Comparison of ENCODE assay signal across 1 cellular context in the genomic region with DNA sequence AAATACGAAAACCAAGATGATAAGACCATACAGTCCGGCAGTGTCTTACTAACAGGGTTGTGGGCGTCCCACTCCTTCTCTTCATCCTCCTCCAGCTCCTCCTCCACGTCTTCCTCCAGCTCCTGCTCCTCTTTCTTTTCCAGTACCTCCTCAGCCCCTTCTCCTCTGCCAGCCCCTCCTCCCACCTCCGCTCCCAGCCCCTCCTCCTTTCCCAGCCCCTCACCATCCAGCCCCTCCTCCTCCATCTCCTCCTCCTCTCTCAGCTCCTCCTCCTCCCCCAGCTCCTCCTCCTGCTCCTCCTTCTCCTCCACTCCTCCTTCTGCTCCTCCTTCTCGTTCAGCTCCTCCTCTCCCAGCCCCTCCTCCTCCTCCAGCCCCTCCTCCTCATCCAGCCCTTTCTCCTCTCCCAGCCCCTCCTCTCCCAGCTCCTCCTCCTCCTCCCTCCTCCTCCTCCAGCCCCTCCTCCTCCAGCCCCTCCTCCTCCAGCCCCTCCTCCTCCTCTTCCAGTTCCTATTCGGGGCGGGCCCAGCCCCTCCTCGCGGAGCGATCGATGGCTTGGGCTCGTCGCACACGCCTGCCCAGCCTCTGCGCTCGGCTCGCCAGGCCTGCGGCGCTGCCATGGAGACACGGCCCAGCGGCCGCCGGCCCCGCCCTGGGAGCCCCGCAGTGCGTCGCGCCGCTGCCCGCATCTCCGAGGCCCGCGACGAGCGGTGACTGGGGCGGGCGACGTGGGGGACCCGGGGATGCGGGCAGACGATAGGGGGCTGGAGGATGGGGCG.
A peak's percentile ranks its signal among the peaks of the same experiment; 100 is the strongest.
TF ChIP-seq lines count a peak whose summit lies in the region.

A gene with protein sequence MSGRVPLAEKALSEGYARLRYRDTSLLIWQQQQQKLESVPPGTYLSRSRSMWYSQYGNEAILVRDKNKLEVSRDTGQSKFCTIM (plus strand): TSS at position 654 of the 778 bp plus-strand sequence. CDS start 1,267 bp downstream, outside the sequence.

TF ChIP-seq in H1, 55 proteins besides CTCF, POLR2A, EP300 and RAD21:
- TF ChIP-seq CEBPB (IDR thresholded peaks at IDR 0.05; ENCODE audit: low read depth, low read length) (no peak), KDM5A (IDR thresholded peaks at IDR 0.05; ENCODE audit: low read length) (no peak), MAFK (IDR thresholded peaks at IDR 0.05; ENCODE audit: low read depth, low read length) (no peak), KDM4A (IDR thresholded peaks at IDR 0.05; ENCODE audit: low read depth, low read length, severe bottlenecking) (peak; percentile 2), ASH2L (IDR thresholded peaks at IDR 0.05; ENCODE audit: low read length) (no peak), NANOG (IDR thresholded peaks at IDR 0.05; ENCODE audit: insufficient read depth, low read depth, low read length, poor library complexity, severe bottlenecking) (no peak), TCF12 (IDR thresholded peaks at IDR 0.05; ENCODE audit: low read depth, low read length) (no peak), POLR2AphosphoS5 (IDR thresholded peaks at IDR 0.05; ENCODE audit: low read depth, low read length) (no peak), SIRT6 (IDR thresholded peaks at IDR 0.05; ENCODE audit: low read length) (no peak), CBX8 (IDR thresholded peaks at IDR 0.05; ENCODE audit: borderline replicate concordance, low read depth, low read length) (no peak), TBP (IDR thresholded peaks at IDR 0.05; ENCODE audit: low read depth, low read length) (no peak), PHF8 (conservative IDR thresholded peaks at IDR 0.05; ENCODE audit: low read depth, low read length) (no peak), CTBP2 (IDR thresholded peaks at IDR 0.05; ENCODE audit: borderline replicate concordance, insufficient read depth, insufficient read length, low read length) (no peak), EZH2 (IDR thresholded peaks at IDR 0.05; ENCODE audit: low read depth, low read length, severe bottlenecking) (no peak), MAX (IDR thresholded peaks at IDR 0.05) (no peak), GTF2F1 (IDR thresholded peaks at IDR 0.05; ENCODE audit: borderline replicate concordance, low read depth, low read length) (no peak), SIN3A (conservative IDR thresholded peaks at IDR 0.05 in 1 of 2, IDR thresholded peaks at IDR 0.05 in 1 of 2; ENCODE audit: low read depth in 1 of 2, low read length in 2 of 2) (peak; percentile 87 to 94; a peak in 3 of 4 replicates), HDAC2 (IDR thresholded peaks at IDR 0.05; ENCODE audit: borderline replicate concordance in 1 of 2, low read depth in 2 of 2, low read length in 2 of 2) (no peak), RXRA (IDR thresholded peaks at IDR 0.05; ENCODE audit: insufficient read depth, low read depth, low read length) (no peak), SUZ12 (IDR thresholded peaks at IDR 0.05; ENCODE audit: low read length) (no peak), BCL11A (IDR thresholded peaks at IDR 0.05; ENCODE audit: low read depth in 2 of 2, low read length in 2 of 2) (no peak), JUND (IDR thresholded peaks at IDR 0.05; ENCODE audit: low read length) (no peak), GABPA (IDR thresholded peaks at IDR 0.05; ENCODE audit: borderline replicate concordance, insufficient read depth, low read length) (no peak), NRF1 (IDR thresholded peaks at IDR 0.05; ENCODE audit: low read depth, low read length) (no peak), TEAD4 (IDR thresholded peaks at IDR 0.05; ENCODE audit: low read depth, low read length) (no peak), SP1 (IDR thresholded peaks at IDR 0.05; ENCODE audit: low read depth, low read length) (peak; percentile 95), BRCA1 (IDR thresholded peaks at IDR 0.05; ENCODE audit: low read depth, low read length) (no peak), BACH1 (IDR thresholded peaks at IDR 0.05; ENCODE audit: low read length) (no peak), POU5F1 (IDR thresholded peaks at IDR 0.05; ENCODE audit: low read depth, low read length) (no peak), FOSL1 (IDR thresholded peaks at IDR 0.05; ENCODE audit: insufficient read depth, low read depth, low read length) (no peak), ATF3 (IDR thresholded peaks at IDR 0.05; ENCODE audit: insufficient read depth, low read depth, low read length) (no peak), JUN (IDR thresholded peaks at IDR 0.05; ENCODE audit: low read depth, low read length) (no peak), EGR1 (IDR thresholded peaks at IDR 0.05; ENCODE audit: borderline replicate concordance, low read depth, low read length) (peak; percentile 74), RNF2 (IDR thresholded peaks at IDR 0.05; ENCODE audit: borderline replicate concordance, low read depth, low read length, missing control alignments, poor library complexity, severe bottlenecking) (no peak), ZNF274 (IDR thresholded peaks at IDR 0.05; ENCODE audit: borderline replicate concordance, extremely low read depth, low read length) (no peak), SIX5 (IDR thresholded peaks at IDR 0.05; ENCODE audit: low read depth, low read length) (no peak), TAF7 (optimal IDR thresholded peaks at IDR 0.05; ENCODE audit: borderline replicate concordance, low read depth, low read length) (no peak), YY1 (IDR thresholded peaks at IDR 0.05; ENCODE audit: low read depth, low read length) (peak; percentile 70; the same call in 1 of the 2 replicates), RBBP5 (IDR thresholded peaks at IDR 0.05; ENCODE audit: borderline replicate concordance, low read depth, low read length) (peak; percentile 52; the same call in 1 of the 2 replicates), KDM1A (IDR thresholded peaks at IDR 0.05; ENCODE audit: borderline replicate concordance, low read length) (peak; percentile 7; the same call in 1 of the 2 replicates), CHD1 (IDR thresholded peaks at IDR 0.05; ENCODE audit: low read depth, low read length) (no peak), SP2 (IDR thresholded peaks at IDR 0.05; ENCODE audit: low read length) (no peak), SAP30 (IDR thresholded peaks at IDR 0.05; ENCODE audit: insufficient read depth, insufficient replicate concordance, low read length) (no peak), RFX5 (IDR thresholded peaks at IDR 0.05; ENCODE audit: borderline replicate concordance, low read depth, low read length) (no peak), SP4 (IDR thresholded peaks at IDR 0.05; ENCODE audit: low read length) (0 out of 2 replicates have a peak, but pooled peaks have one; percentile 83), HDAC6 (IDR thresholded peaks at IDR 0.05; ENCODE audit: low read depth, low read length) (no peak), CREB1 (IDR thresholded peaks at IDR 0.05) (peak; percentile 65), SRF (IDR thresholded peaks at IDR 0.05; ENCODE audit: low read depth, low read length) (peak; percentile 97), CHD2 (IDR thresholded peaks at IDR 0.05; ENCODE audit: low read length) (no peak), CBX5 (IDR thresholded peaks at IDR 0.05; ENCODE audit: low read depth, low read length) (no peak), TAF1 (IDR thresholded peaks at IDR 0.05; ENCODE audit: low read depth, low read length) (no peak), E2F6 (IDR thresholded peaks at IDR 0.05) (no peak)
- TF ChIP-seq, protein P1, sequence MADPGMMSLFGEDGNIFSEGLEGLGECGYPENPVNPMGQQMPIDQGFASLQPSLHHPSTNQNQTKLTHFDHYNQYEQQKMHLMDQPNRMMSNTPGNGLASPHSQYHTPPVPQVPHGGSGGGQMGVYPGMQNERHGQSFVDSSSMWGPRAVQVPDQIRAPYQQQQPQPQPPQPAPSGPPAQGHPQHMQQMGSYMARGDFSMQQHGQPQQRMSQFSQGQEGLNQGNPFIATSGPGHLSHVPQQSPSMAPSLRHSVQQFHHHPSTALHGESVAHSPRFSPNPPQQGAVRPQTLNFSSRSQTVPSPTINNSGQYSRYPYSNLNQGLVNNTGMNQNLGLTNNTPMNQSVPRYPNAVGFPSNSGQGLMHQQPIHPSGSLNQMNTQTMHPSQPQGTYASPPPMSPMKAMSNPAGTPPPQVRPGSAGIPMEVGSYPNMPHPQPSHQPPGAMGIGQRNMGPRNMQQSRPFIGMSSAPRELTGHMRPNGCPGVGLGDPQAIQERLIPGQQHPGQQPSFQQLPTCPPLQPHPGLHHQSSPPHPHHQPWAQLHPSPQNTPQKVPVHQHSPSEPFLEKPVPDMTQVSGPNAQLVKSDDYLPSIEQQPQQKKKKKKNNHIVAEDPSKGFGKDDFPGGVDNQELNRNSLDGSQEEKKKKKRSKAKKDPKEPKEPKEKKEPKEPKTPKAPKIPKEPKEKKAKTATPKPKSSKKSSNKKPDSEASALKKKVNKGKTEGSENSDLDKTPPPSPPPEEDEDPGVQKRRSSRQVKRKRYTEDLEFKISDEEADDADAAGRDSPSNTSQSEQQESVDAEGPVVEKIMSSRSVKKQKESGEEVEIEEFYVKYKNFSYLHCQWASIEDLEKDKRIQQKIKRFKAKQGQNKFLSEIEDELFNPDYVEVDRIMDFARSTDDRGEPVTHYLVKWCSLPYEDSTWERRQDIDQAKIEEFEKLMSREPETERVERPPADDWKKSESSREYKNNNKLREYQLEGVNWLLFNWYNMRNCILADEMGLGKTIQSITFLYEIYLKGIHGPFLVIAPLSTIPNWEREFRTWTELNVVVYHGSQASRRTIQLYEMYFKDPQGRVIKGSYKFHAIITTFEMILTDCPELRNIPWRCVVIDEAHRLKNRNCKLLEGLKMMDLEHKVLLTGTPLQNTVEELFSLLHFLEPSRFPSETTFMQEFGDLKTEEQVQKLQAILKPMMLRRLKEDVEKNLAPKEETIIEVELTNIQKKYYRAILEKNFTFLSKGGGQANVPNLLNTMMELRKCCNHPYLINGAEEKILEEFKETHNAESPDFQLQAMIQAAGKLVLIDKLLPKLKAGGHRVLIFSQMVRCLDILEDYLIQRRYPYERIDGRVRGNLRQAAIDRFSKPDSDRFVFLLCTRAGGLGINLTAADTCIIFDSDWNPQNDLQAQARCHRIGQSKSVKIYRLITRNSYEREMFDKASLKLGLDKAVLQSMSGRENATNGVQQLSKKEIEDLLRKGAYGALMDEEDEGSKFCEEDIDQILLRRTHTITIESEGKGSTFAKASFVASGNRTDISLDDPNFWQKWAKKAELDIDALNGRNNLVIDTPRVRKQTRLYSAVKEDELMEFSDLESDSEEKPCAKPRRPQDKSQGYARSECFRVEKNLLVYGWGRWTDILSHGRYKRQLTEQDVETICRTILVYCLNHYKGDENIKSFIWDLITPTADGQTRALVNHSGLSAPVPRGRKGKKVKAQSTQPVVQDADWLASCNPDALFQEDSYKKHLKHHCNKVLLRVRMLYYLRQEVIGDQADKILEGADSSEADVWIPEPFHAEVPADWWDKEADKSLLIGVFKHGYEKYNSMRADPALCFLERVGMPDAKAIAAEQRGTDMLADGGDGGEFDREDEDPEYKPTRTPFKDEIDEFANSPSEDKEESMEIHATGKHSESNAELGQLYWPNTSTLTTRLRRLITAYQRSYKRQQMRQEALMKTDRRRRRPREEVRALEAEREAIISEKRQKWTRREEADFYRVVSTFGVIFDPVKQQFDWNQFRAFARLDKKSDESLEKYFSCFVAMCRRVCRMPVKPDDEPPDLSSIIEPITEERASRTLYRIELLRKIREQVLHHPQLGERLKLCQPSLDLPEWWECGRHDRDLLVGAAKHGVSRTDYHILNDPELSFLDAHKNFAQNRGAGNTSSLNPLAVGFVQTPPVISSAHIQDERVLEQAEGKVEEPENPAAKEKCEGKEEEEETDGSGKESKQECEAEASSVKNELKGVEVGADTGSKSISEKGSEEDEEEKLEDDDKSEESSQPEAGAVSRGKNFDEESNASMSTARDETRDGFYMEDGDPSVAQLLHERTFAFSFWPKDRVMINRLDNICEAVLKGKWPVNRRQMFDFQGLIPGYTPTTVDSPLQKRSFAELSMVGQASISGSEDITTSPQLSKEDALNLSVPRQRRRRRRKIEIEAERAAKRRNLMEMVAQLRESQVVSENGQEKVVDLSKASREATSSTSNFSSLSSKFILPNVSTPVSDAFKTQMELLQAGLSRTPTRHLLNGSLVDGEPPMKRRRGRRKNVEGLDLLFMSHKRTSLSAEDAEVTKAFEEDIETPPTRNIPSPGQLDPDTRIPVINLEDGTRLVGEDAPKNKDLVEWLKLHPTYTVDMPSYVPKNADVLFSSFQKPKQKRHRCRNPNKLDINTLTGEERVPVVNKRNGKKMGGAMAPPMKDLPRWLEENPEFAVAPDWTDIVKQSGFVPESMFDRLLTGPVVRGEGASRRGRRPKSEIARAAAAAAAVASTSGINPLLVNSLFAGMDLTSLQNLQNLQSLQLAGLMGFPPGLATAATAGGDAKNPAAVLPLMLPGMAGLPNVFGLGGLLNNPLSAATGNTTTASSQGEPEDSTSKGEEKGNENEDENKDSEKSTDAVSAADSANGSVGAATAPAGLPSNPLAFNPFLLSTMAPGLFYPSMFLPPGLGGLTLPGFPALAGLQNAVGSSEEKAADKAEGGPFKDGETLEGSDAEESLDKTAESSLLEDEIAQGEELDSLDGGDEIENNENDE (IDR thresholded peaks at IDR 0.05; ENCODE audit: insufficient replicate concordance, low read length): no peak
- TF ChIP-seq, protein P2, sequence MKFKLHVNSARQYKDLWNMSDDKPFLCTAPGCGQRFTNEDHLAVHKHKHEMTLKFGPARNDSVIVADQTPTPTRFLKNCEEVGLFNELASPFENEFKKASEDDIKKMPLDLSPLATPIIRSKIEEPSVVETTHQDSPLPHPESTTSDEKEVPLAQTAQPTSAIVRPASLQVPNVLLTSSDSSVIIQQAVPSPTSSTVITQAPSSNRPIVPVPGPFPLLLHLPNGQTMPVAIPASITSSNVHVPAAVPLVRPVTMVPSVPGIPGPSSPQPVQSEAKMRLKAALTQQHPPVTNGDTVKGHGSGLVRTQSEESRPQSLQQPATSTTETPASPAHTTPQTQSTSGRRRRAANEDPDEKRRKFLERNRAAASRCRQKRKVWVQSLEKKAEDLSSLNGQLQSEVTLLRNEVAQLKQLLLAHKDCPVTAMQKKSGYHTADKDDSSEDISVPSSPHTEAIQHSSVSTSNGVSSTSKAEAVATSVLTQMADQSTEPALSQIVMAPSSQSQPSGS (IDR thresholded peaks at IDR 0.05; ENCODE audit: low read length): no peak
- TF ChIP-seq, protein P3, sequence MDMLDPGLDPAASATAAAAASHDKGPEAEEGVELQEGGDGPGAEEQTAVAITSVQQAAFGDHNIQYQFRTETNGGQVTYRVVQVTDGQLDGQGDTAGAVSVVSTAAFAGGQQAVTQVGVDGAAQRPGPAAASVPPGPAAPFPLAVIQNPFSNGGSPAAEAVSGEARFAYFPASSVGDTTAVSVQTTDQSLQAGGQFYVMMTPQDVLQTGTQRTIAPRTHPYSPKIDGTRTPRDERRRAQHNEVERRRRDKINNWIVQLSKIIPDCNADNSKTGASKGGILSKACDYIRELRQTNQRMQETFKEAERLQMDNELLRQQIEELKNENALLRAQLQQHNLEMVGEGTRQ (IDR thresholded peaks at IDR 0.05; ENCODE audit: low read length): no peak
